ENCODE assay signal across 17 cellular contexts in genomic region chr7:166370-167060, GRCh38. TPM values are rescaled to one million over a fixed set of nuclear protein-coding genes. Genes with fewer than 3 reads are reported as not detected.
DNase-seq lines count a peak whose midpoint lies in the region; ATAC-seq and FAIRE-seq lines count a peak whose summit lies in the region.
"Had no signal": no experiment of that assay in that cellular context is flagged by ENCODE, and none has a peak within 500 bp of the region (broad histone marks: within the 10 kb centered on the region; RNA-seq: fewer than 3 reads in every experiment).

No MANE protein-coding gene starts in this region.

- H3K4me1 Mint-ChIP-seq in activated CD4-positive, alpha-beta memory T cell treated with anti-CD3 and anti-CD28 coated beads, Interleukin-2, amount 10 ng/mL, durations not matched to agents 7 days and 5 days: no peaks in the 10 kb centered on the region

- POLR2A ChIA-PET in activated CD4-positive, alpha-beta memory T cell treated with anti-CD3 and anti-CD28 coated beads, Interleukin-2, amount 10 ng/mL, durations not matched to agents 7 days and 5 days (lab: Charles Lee): no interaction called here

- DNase-seq in HTR-8/SVneo (ENCODE audit: insufficient read length, low spot score) (no peak), SKM-1 (lab: John Stamatoyannopoulos, UW; ENCODE audit: unreplicated experiment) (peak; percentile 39), left cardiac atrium (peak; percentile 22), posterior vena cava (ENCODE audit: low spot score) (peak; percentile 68), NAMALWA (ENCODE audit: low spot score) (no peak), NCI-H526 (lab: John Stamatoyannopoulos, UW) (no peak), T-helper 9 cell (no peak)
- no peak for DNase-seq in activated CD4-positive, alpha-beta memory T cell treated with anti-CD3 and anti-CD28 coated beads, Interleukin-2, amount 10 ng/mL, durations not matched to agents 7 days and 5 days
- DNase-seq: activated naive CD4-positive, alpha-beta T cell treated with Interleukin-2 at 50 U/mL for 16 hours; brain microvascular endothelial cell; effector CD8-positive, alpha-beta T cell; gastrocnemius medialis; NK-92 treated with Interleukin-12 subunit alpha and Interleukin-12 subunit beta, amount 100 ng/mL, for 24 hours; SK-N-SH; stimulated activated CD4-positive, alpha-beta T cell treated with anti-CD3 and anti-CD28 coated beads, Interleukin-2, amount 100 ng/mL, for 24 hours; thyroid gland had no signal

- peak; percentile 44 for FAIRE-seq in HTR-8/SVneo (lab: Jason Lieb, UNC)
- FAIRE-seq: GM12878 had no signal

- no peaks in the 10 kb centered on the region for H3K36me3 Mint-ChIP-seq in activated CD4-positive, alpha-beta memory T cell treated with anti-CD3 and anti-CD28 coated beads, Interleukin-2, amount 10 ng/mL, durations not matched to agents 7 days and 5 days (ENCODE audit: low read depth)

- intact Hi-C loops in left cardiac atrium (cut with DNase I) (no loop called here), posterior vena cava (cut with DNase I) (no loop called here)

- peak in 1 of 2 donors; percentile 29 for ATAC-seq in left cardiac atrium
- ATAC-seq: gastrocnemius medialis, GM12878 had no signal

- CTCF ChIA-PET in activated CD4-positive, alpha-beta memory T cell treated with anti-CD3 and anti-CD28 coated beads, Interleukin-2, amount 10 ng/mL, durations not matched to agents 7 days and 5 days (lab: Charles Lee): no interaction called here

- H3K9me3 Mint-ChIP-seq in activated CD4-positive, alpha-beta memory T cell treated with anti-CD3 and anti-CD28 coated beads, Interleukin-2, amount 10 ng/mL, durations not matched to agents 7 days and 5 days: no peaks in the 10 kb centered on the region

- H3K27me3 Mint-ChIP-seq in activated CD4-positive, alpha-beta memory T cell treated with anti-CD3 and anti-CD28 coated beads, Interleukin-2, amount 10 ng/mL, durations not matched to agents 7 days and 5 days: peaks cover 2% of the 10 kb centered on the region

- H3K4me3 Mint-ChIP-seq in activated CD4-positive, alpha-beta memory T cell treated with anti-CD3 and anti-CD28 coated beads, Interleukin-2, amount 10 ng/mL, durations not matched to agents 7 days and 5 days: no peak overlapping the region

- H3K27ac Mint-ChIP-seq in activated CD4-positive, alpha-beta memory T cell treated with anti-CD3 and anti-CD28 coated beads, Interleukin-2, amount 10 ng/mL, durations not matched to agents 7 days and 5 days: no peak overlapping the region

RNA-seq across cellular contexts. Expression of gene FAM20C, which starts 25.9 kb away (rescaled TPM):
- total RNA-seq in left cardiac atrium (10 to 100 TPM; 30.7 to 62.5 TPM), posterior vena cava (10 to 100 TPM; 56.6 to 74.3 TPM)
- under 1 TPM in 1 of 2 experiments, not detected in 1; 0.13 TPM for total RNA-seq in activated CD4-positive, alpha-beta memory T cell treated with anti-CD3 and anti-CD28 coated beads, Interleukin-2, amount 10 ng/mL, durations not matched to agents 7 days and 5 days

Comparison
In these comparisons a context has a peak if more than half of its experiments do, and no peak if none do; other contexts are left out.
1. DNase-seq: peak in SKM-1 (single experiment), left cardiac atrium (single experiment) and posterior vena cava (single experiment); none in HTR-8/SVneo (single experiment), NAMALWA (single experiment), NCI-H526 (0 of 2), T-helper 9 cell (single experiment) and activated CD4-positive, alpha-beta memory T cell treated with anti-CD3 and anti-CD28 coated beads, Interleukin-2, amount 10 ng/mL, durations not matched to agents 7 days and 5 days (single experiment).
2. RNA of gene FAM20C, which starts 25.9 kb away (total RNA-seq): 56.6 to 74.3 TPM in posterior vena cava and 30.7 to 62.5 TPM in left cardiac atrium; 0.13 TPM in activated CD4-positive, alpha-beta memory T cell treated with anti-CD3 and anti-CD28 coated beads, Interleukin-2, amount 10 ng/mL, durations not matched to agents 7 days and 5 days; every median in the first group is over 10 times any median in the second.